ENCODE assay signal across 11 cellular contexts in genomic region chr10:47040041-47040491, GRCh38.
"Had no signal": no experiment of that assay in that cellular context is flagged by ENCODE, and none has a peak within 500 bp of the region (broad histone marks: within the 10 kb centered on the region; RNA-seq: fewer than 3 reads in every experiment).

No MANE protein-coding gene starts in this region.

- H3K9me3 ChIP-seq: esophagus squamous epithelium, pancreas had no signal

- H3K4me2 ChIP-seq: hepatocyte had no signal

- H3K4me3 ChIP-seq: esophagus squamous epithelium, hepatocyte, pancreas had no signal

- H3K27me3 ChIP-seq: hepatocyte, pancreas had no signal

- H3K79me2 ChIP-seq: hepatocyte had no signal

- H3K4me1 ChIP-seq: esophagus squamous epithelium, pancreas had no signal

- H2AFZ ChIP-seq: hepatocyte had no signal

- H3K27ac ChIP-seq: esophagus squamous epithelium, hepatocyte, pancreas had no signal

- H3K36me3 ChIP-seq: esophagus squamous epithelium, pancreas had no signal

- DNase-seq: activated CD4-positive, CD25-positive, alpha-beta regulatory T cell treated with anti-CD3 and anti-CD28 coated beads, Interleukin-2, amount 50 U/mL, for 72 hours; activated T-cell treated with anti-CD3 and anti-CD28 coated beads, Interleukin-2, amount 50 U/mL, for 24 hours; amygdala; cortex of kidney; effector CD4-positive, alpha-beta T cell; esophagus squamous epithelium; islet precursor cell; stimulated activated CD4-positive, alpha-beta T cell treated with anti-CD3 and anti-CD28 coated beads, Interleukin-4, amount 100 ng/mL, for 24 hours; stimulated activated naive CD8-positive, alpha-beta T cell treated with anti-CD3 and anti-CD28 coated beads, Interleukin-15, Interleukin-2, amounts not matched to agents 100 U/mL and 50 U/mL, for 24 hours had no signal
